8 cellular contexts compared by ENCODE assay signal in the genomic region with DNA sequence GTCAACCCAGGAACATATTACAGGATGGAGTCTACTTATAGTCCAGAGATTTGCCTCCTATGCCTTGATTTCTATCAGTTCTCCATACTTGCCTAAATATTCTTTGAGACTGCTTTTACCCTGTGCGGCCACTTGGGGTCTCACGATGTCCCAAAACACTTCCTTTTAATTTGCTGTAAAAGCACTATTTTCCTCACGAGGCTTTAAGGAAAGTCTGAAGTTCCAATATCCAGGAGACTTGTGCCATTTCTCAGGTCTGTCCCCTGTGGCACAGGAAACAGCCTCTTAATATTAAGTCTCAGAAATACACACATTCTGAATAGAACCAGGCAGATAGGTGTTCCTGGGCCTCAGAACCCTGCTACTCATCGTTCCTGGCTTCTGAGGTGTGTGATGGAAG.
DNase-seq lines count a peak whose midpoint lies in the region; ATAC-seq, FAIRE-seq and TF ChIP-seq lines count a peak whose summit lies in the region.

No MANE protein-coding gene starts in this region.

- no peak for TF ChIP-seq EP300 in GM12878 (IDR thresholded peaks at IDR 0.05; ENCODE audit: borderline replicate concordance in 1 of 2, control insufficient read depth in 1 of 2, low read depth in 2 of 2, low read length in 2 of 2)

- CTCF ChIA-PET in GM12878 (lab: Yijun Ruan, JAX): interaction anchor here (0.6 to 4.5 kb wide), 56 partner anchors 11 to 1537 kb away, joined by 3 to 121 read pairs (median 5); a partner anchor contains a TSS

- H3K9me3 ChIP-seq in GM12878 (replicated peaks; ENCODE audit: control insufficient read depth, insufficient read depth, low read length): no peaks in the 10 kb centered on the region
- no peaks in the 10 kb centered on the region for H3K9me3 ChIP-seq in upper lobe of right lung

- in situ Hi-C loops in GM12878 (cut with MboI): no loop called here

- no peaks in the 10 kb centered on the region for H3K4me1 ChIP-seq in GM12878 (ENCODE audit: control insufficient read depth, insufficient read depth, low read length)
- no peaks in the 10 kb centered on the region for H3K4me1 ChIP-seq in upper lobe of right lung

- H3K27me3 ChIP-seq in GM12878 (replicated peaks in 1 of 2; ENCODE audit: control insufficient read depth in 2 of 2, insufficient read depth in 2 of 2, low read length in 1 of 2) (no peaks in the 10 kb centered on the region), upper lobe of right lung (no peaks in the 10 kb centered on the region)

- DNase-seq in NCI-H748 (lab: John Stamatoyannopoulos, UW; ENCODE audit: unreplicated experiment) (peak; percentile 20), NCI-H748 treated with DMSO at 0.1 percent for 48 hours (lab: John Stamatoyannopoulos, UW) (no peak), NAMALWA (ENCODE audit: low spot score) (peak; percentile 51), GM12878 (ENCODE audit: low read depth, low spot score) (no peak), kidney tubule cell (ENCODE audit: low spot score) (peak; percentile 42), upper lobe of right lung (no peak), ecto neural progenitor cell (ENCODE audit: low spot score) (no peak)

- peaks cover 4% of the 10 kb centered on the region; the same call in 1 of the 2 replicates for H4K20me1 ChIP-seq in GM12878 (ENCODE audit: control insufficient read depth, insufficient read depth)

- no peak for TF ChIP-seq POLR2A in GM12878 (IDR thresholded peaks at IDR 0.05; ENCODE audit: low read depth, low read length)

- H3K4me3 ChIP-seq in GM12878 (no peak overlapping the region), upper lobe of right lung (no peak overlapping the region)

- SMC1A ChIA-PET in GM12878 (lab: Charles Lee; ENCODE audit: uncharacterized antibody, unreplicated experiment): interaction anchor here (0.7 to 5.6 kb wide), 20 partner anchors 14 to 701 kb away, joined by 3 to 64 read pairs (median 4); a partner anchor contains a TSS

- no TSS peak for BruUV-seq in GM12878 (replicated peaks; lab: Mats Ljungman, UMichigan)

- H3K9ac ChIP-seq in GM12878 (ENCODE audit: control insufficient read depth, insufficient read depth, low read length): no peak overlapping the region

- FAIRE-seq in GM12878 (lab: Jason Lieb, UNC): no peak

- WGBS in GM12878 (ENCODE audit: insufficient coverage, insufficient replicate concordance, low lambda C conversion rate, missing lambda C conversion rate): 25% methylated on average over 4 of the region's 4 CpGs

- no peak overlapping the region for H2AFZ ChIP-seq in GM12878 (ENCODE audit: control insufficient read depth, low read depth, low read length)

- no peaks in the 10 kb centered on the region for H3K79me2 ChIP-seq in GM12878 (ENCODE audit: control insufficient read depth, insufficient read depth, low read length)

- intact Hi-C loops in GM12878 (cut with micrococcal nuclease; ENCODE audit: unreplicated experiment) (loop anchor here (1.0 to 10.0 kb wide), 2 partner anchors 141 to 235 kb away; a partner anchor contains a TSS), upper lobe of right lung (cut with DNase I) (no loop called here)

- POLR2A ChIA-PET in GM12878 (lab: Charles Lee): no interaction called here

- no peak overlapping the region for H3K27ac ChIP-seq in GM12878 (ENCODE audit: control insufficient read depth, insufficient read depth)
- no peak overlapping the region for H3K27ac ChIP-seq in upper lobe of right lung

- H3K36me3 ChIP-seq in GM12878 (ENCODE audit: control insufficient read depth in 2 of 2, insufficient read depth in 2 of 2, low read length in 1 of 2) (peaks cover 0 to 4% of the 10 kb centered on the region in 2 experiments; a peak in 1 of 4 replicates), upper lobe of right lung (no peaks in the 10 kb centered on the region)

- peak; percentile 53 for TF ChIP-seq RAD21 in GM12878 (IDR thresholded peaks at IDR 0.05; ENCODE audit: insufficient read depth, low read depth, low read length)

- no peak overlapping the region for H3K4me2 ChIP-seq in GM12878 (ENCODE audit: control insufficient read depth, insufficient read depth)

- RAD21 ChIA-PET in GM12878 (lab: Charles Lee; ENCODE audit: unreplicated experiment): interaction anchor here (0.7 to 3.3 kb wide), 24 partner anchors 12 to 664 kb away, joined by 3 to 27 read pairs (median 4); a partner anchor contains a TSS

- TF ChIP-seq CTCF in GM12878 (IDR thresholded peaks at IDR 0.05 in 2 of 3, conservative IDR thresholded peaks at IDR 0.05 in 1 of 3; ENCODE audit: control insufficient read depth in 2 of 3, extremely low read depth in 1 of 3, insufficient read depth in 1 of 3, low read depth in 3 of 3, low read length in 3 of 3) (peak; percentile 57 to 71 (median 62); a peak in 5 of 6 replicates), upper lobe of right lung (IDR thresholded peaks at IDR 0.05) (peak; percentile 51)

- ATAC-seq in GM21528 (IDR thresholded peaks at IDR 0.05; ENCODE audit: low FRiP score, unreplicated experiment): peak; percentile 76
- peak; percentile 89 for ATAC-seq in GM12878
- peak; percentile 76 for ATAC-seq in upper lobe of right lung

TF ChIP-seq in GM12878, 131 proteins besides CTCF, POLR2A, EP300 and RAD21:
- TF ChIP-seq SMC3 (IDR thresholded peaks at IDR 0.05; ENCODE audit: borderline replicate concordance, low read length): peak; percentile 44; the same call in 1 of the 2 replicates
- TF ChIP-seq WRNIP1 (IDR thresholded peaks at IDR 0.05; ENCODE audit: borderline replicate concordance, low read depth, low read length): no peak
- TF ChIP-seq SPI1 (IDR thresholded peaks at IDR 0.05; ENCODE audit: borderline replicate concordance, insufficient read depth, low read depth, low read length): peak; percentile 45; the same call in 1 of the 2 replicates

Comparison
In these comparisons a context has a peak if more than half of its experiments do, and no peak if none do; other contexts are left out.
1. DNase-seq: peak in NCI-H748 (single experiment), NAMALWA (single experiment) and kidney tubule cell (single experiment); none in NCI-H748 treated with DMSO at 0.1 percent for 48 hours (single experiment), GM12878 (single experiment), upper lobe of right lung (single experiment) and ecto neural progenitor cell (single experiment).
2. Peak in every context shown above with its lines, with median percentiles within 50 percentile points of each other: ATAC-seq.